In the genomic region with DNA sequence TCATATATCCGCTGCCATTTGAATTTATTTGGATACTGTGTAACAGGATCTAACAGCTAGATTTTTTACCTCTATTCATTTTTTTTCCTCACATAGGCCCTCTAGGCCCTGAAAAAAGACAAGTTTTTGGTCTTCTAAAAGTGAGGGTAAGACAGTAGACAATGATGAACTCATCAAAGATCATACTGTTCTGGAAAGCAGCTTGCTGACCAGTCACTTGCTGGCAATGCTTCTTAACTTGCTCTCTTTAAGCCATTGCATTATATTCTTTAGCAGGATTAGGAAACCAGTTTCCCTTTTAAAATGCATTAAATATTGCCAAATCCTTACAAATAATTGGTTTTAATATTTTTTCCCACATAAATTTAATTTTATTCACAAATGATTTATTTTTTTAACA, we compare ENCODE assay signal across 23 cellular contexts.
"Had no signal": no experiment of that assay in that cellular context is flagged by ENCODE, and none has a peak within 500 bp of the region (broad histone marks: within the 10 kb centered on the region; RNA-seq: fewer than 3 reads in every experiment).

No MANE protein-coding gene starts in this region.

- H3K4me1 ChIP-seq: colonic mucosa, esophagus squamous epithelium, gastrocnemius medialis, left lung, lower lobe of right lung, neural progenitor cell, prostate gland, right lobe of liver, testis, tibial nerve, upper lobe of right lung, vagina had no signal

- H2AFZ ChIP-seq: neural progenitor cell had no signal

- H3K36me3 Mint-ChIP-seq: immature natural killer cell; natural killer cell treated with Interleukin-12 subunit alpha and Interleukin-12 subunit beta and Interleukin-15 and Interleukin-18, amount 100 ng/mL, for 72 hours; neural progenitor cell; stimulated activated memory B cell treated with anti-CD40 and anti-IgM and Interleukin-4, amounts not matched to agents 10 μg/mL and 1 μg/mL and 100 μg/mL, for 72 hours had no signal

- H3K4me2 ChIP-seq: neural progenitor cell had no signal

- H3K36me3 ChIP-seq: colonic mucosa, esophagus squamous epithelium, gastrocnemius medialis, left lung, lower lobe of right lung, neural progenitor cell, ovary, prostate gland, right lobe of liver, tibial nerve, upper lobe of right lung, vagina had no signal

- H3K4me3 Mint-ChIP-seq: immature natural killer cell; natural killer cell treated with Interleukin-12 subunit alpha and Interleukin-12 subunit beta and Interleukin-15 and Interleukin-18, amount 100 ng/mL, for 72 hours; neural progenitor cell; stimulated activated memory B cell treated with anti-CD40 and anti-IgM and Interleukin-4, amounts not matched to agents 10 μg/mL and 1 μg/mL and 100 μg/mL, for 72 hours; stimulated activated naive CD8-positive, alpha-beta T cell treated with anti-CD3 and anti-CD28 coated beads, Interleukin-15, Interleukin-2, amounts not matched to agents 100 ng/mL and 50 ng/mL, for 24 hours had no signal

- H3K4me3 ChIP-seq: colonic mucosa, esophagus squamous epithelium, gastrocnemius medialis, left lung, lower lobe of right lung, neural progenitor cell, ovary, prostate gland, right lobe of liver, testis, tibial nerve, upper lobe of right lung, vagina had no signal

- H3K27me3 ChIP-seq: colonic mucosa, esophagus squamous epithelium, gastrocnemius medialis, left lung, neural progenitor cell, ovary, right lobe of liver, testis, tibial nerve, upper lobe of right lung, vagina had no signal

- H3K9me3 Mint-ChIP-seq: immature natural killer cell; natural killer cell treated with Interleukin-12 subunit alpha and Interleukin-12 subunit beta and Interleukin-15 and Interleukin-18, amount 100 ng/mL, for 72 hours; neural progenitor cell; stimulated activated memory B cell treated with anti-CD40 and anti-IgM and Interleukin-4, amounts not matched to agents 10 μg/mL and 1 μg/mL and 100 μg/mL, for 72 hours; stimulated activated naive CD8-positive, alpha-beta T cell treated with anti-CD3 and anti-CD28 coated beads, Interleukin-15, Interleukin-2, amounts not matched to agents 100 ng/mL and 50 ng/mL, for 24 hours had no signal

- DNase-seq: colonic mucosa; dermis blood vessel endothelial cell; esophagus squamous epithelium; gastrocnemius medialis; immature natural killer cell; left lung; lower lobe of right lung; mesenchymal stem cell; midbrain; nucleus accumbens; ovary; right lobe of liver; stimulated activated CD4-positive, alpha-beta T cell treated with anti-CD3 and anti-CD28 coated beads, Interleukin-4, amount 100 ng/mL, for 1 hour; stimulated activated CD8-positive, alpha-beta memory T cell treated with anti-CD3 and anti-CD28 coated beads, Interleukin-4, amount 100 ng/mL, for 48 hours; testis; upper lobe of right lung had no signal

- H3K27ac ChIP-seq: colonic mucosa, esophagus squamous epithelium, gastrocnemius medialis, left lung, lower lobe of right lung, neural progenitor cell, ovary, prostate gland, right lobe of liver, testis, upper lobe of right lung, vagina had no signal

- H3K9ac ChIP-seq: neural progenitor cell had no signal

- ATAC-seq: gastrocnemius medialis; left lung; lower lobe of right lung; natural killer cell treated with Interleukin-12 subunit alpha and Interleukin-12 subunit beta and Interleukin-15 and Interleukin-18, amount 100 ng/mL, for 72 hours; right lobe of liver; stimulated activated memory B cell treated with anti-CD40 and anti-IgM and Interleukin-4, amounts not matched to agents 10 μg/mL and 1 μg/mL and 100 μg/mL, for 72 hours; upper lobe of right lung had no signal

- H3K9me3 ChIP-seq: colonic mucosa, esophagus squamous epithelium, gastrocnemius medialis, left lung, lower lobe of right lung, ovary, prostate gland, right lobe of liver, testis, tibial nerve, upper lobe of right lung, vagina had no signal

- H3K4me1 Mint-ChIP-seq: immature natural killer cell; neural progenitor cell; stimulated activated memory B cell treated with anti-CD40 and anti-IgM and Interleukin-4, amounts not matched to agents 10 μg/mL and 1 μg/mL and 100 μg/mL, for 72 hours had no signal

- H3K27ac Mint-ChIP-seq: immature natural killer cell; natural killer cell treated with Interleukin-12 subunit alpha and Interleukin-12 subunit beta and Interleukin-15 and Interleukin-18, amount 100 ng/mL, for 72 hours; neural progenitor cell; stimulated activated memory B cell treated with anti-CD40 and anti-IgM and Interleukin-4, amounts not matched to agents 10 μg/mL and 1 μg/mL and 100 μg/mL, for 72 hours; stimulated activated naive CD8-positive, alpha-beta T cell treated with anti-CD3 and anti-CD28 coated beads, Interleukin-15, Interleukin-2, amounts not matched to agents 100 ng/mL and 50 ng/mL, for 24 hours had no signal
